Comparison of ENCODE assay signal across 8 cellular contexts in genomic region chr4:88737304-88738015, GRCh38. TPM values are rescaled to one million over a fixed set of nuclear protein-coding genes. Genes with fewer than 3 reads are reported as not detected.
DNase-seq lines count a peak whose midpoint lies in the region; ATAC-seq and TF ChIP-seq lines count a peak whose summit lies in the region.

No MANE protein-coding gene starts in this region.

- H3K9me3 Mint-ChIP-seq in CD8-positive, alpha-beta T cell: no peaks in the 10 kb centered on the region
- H3K9me3 Mint-ChIP-seq in neural crest cell: no peaks in the 10 kb centered on the region
- H3K9me3 Mint-ChIP-seq in effector memory CD8-positive, alpha-beta T cell: no peaks in the 10 kb centered on the region

- peak; percentile 91 for ATAC-seq in CD8-positive, alpha-beta T cell
- peak; percentile 92 for ATAC-seq in HG03558 (IDR thresholded peaks at IDR 0.05; ENCODE audit: extremely low read depth, unreplicated experiment)
- ATAC-seq in effector memory CD8-positive, alpha-beta T cell (replicated peaks): no peak

- H3K9me3 ChIP-seq in CD8-positive, alpha-beta T cell (ENCODE audit: low read length): no peaks in the 10 kb centered on the region

- peak overlapping the region; percentile 78 for H3K4me3 Mint-ChIP-seq in CD8-positive, alpha-beta T cell
- no peak overlapping the region for H3K4me3 Mint-ChIP-seq in neural crest cell
- no peak overlapping the region for H3K4me3 Mint-ChIP-seq in effector memory CD8-positive, alpha-beta T cell

- no peaks in the 10 kb centered on the region for H3K36me3 ChIP-seq in CD8-positive, alpha-beta T cell (ENCODE audit: insufficient read depth, low read length)

- H3K27ac ChIP-seq in CD8-positive, alpha-beta T cell (ENCODE audit: low read depth, low read length): no peak overlapping the region

- in situ Hi-C loops in astrocyte of the spinal cord (cut with HindIII; ENCODE audit: low sequenced_read_pairs): no loop called here

- DNase-seq in CD8-positive, alpha-beta T cell: peak in 4 of 7 experiments; percentile 23 to 57 (median 36)
- DNase-seq in GM20000 (ENCODE audit: low spot score) (peak; percentile 50), astrocyte of the spinal cord (ENCODE audit: low read depth, low spot score) (peak; percentile 57), neural crest cell (ENCODE audit: low read depth, low spot score) (no peak), retina (no peak), NCI-H1436 (lab: John Stamatoyannopoulos, UW) (no peak)
- DNase-seq in effector memory CD8-positive, alpha-beta T cell: no peak

- CTCF ChIA-PET in CD8-positive, alpha-beta T cell (lab: Charles Lee): interaction anchor here (0.7 to 1.3 kb wide), 4 partner anchors 16 to 198 kb away, joined by 3 to 4 read pairs (median 4); no protein-coding TSS in a partner anchor

- no peaks in the 10 kb centered on the region for H3K36me3 Mint-ChIP-seq in CD8-positive, alpha-beta T cell
- H3K36me3 Mint-ChIP-seq in neural crest cell (ENCODE audit: low read depth): peaks cover 11% of the 10 kb centered on the region
- H3K36me3 Mint-ChIP-seq in effector memory CD8-positive, alpha-beta T cell (ENCODE audit: insufficient read depth): peaks cover 9% of the 10 kb centered on the region

- peak overlapping the region; percentile 49 for H3K27ac Mint-ChIP-seq in CD8-positive, alpha-beta T cell
- H3K27ac Mint-ChIP-seq in neural crest cell (ENCODE audit: unreplicated experiment): peak overlapping the region; percentile 5
- H3K27ac Mint-ChIP-seq in effector memory CD8-positive, alpha-beta T cell: peak overlapping the region in 1 of 2 donors; percentile 36

- no peaks in the 10 kb centered on the region for H3K27me3 Mint-ChIP-seq in CD8-positive, alpha-beta T cell (ENCODE audit: low read depth)
- H3K27me3 Mint-ChIP-seq in neural crest cell (ENCODE audit: low read depth): no peaks in the 10 kb centered on the region
- no peaks in the 10 kb centered on the region for H3K27me3 Mint-ChIP-seq in effector memory CD8-positive, alpha-beta T cell

- peak overlapping the region; percentile 24 for H3K4me3 ChIP-seq in CD8-positive, alpha-beta T cell (ENCODE audit: low read depth, low read length)
- H3K4me3 ChIP-seq in astrocyte of the spinal cord (ENCODE audit: low read depth, low read length): no peak overlapping the region

- no peaks in the 10 kb centered on the region for H3K27me3 ChIP-seq in CD8-positive, alpha-beta T cell (ENCODE audit: insufficient read depth, low read length)

- peaks cover 18% of the 10 kb centered on the region for H3K4me1 ChIP-seq in CD8-positive, alpha-beta T cell (ENCODE audit: insufficient read depth, low read length)

- H3K4me1 Mint-ChIP-seq in CD8-positive, alpha-beta T cell (ENCODE audit: low read depth): peaks cover 20% of the 10 kb centered on the region
- peaks cover 3% of the 10 kb centered on the region for H3K4me1 Mint-ChIP-seq in neural crest cell
- H3K4me1 Mint-ChIP-seq in effector memory CD8-positive, alpha-beta T cell (ENCODE audit: low read depth in 2 of 2): peaks cover 6 to 11% of the 10 kb centered on the region in 2 donors

- POLR2A ChIA-PET in CD8-positive, alpha-beta T cell (lab: Charles Lee): interaction anchor here (0.7 to 1.0 kb wide), 3 partner anchors 12 to 19 kb away, joined by 3 to 4 read pairs (median 3); no protein-coding TSS in a partner anchor

- TF ChIP-seq CTCF in CD8-positive, alpha-beta T cell (IDR thresholded peaks at IDR 0.05): no peak
- TF ChIP-seq CTCF in GM20000 (IDR thresholded peaks at IDR 0.05; ENCODE audit: extremely low read depth, missing control alignments) (no peak), astrocyte of the spinal cord (IDR thresholded peaks at IDR 0.05; ENCODE audit: low read depth, low read length) (no peak), neural crest cell (conservative IDR thresholded peaks at IDR 0.05) (no peak)

- intact Hi-C loops in CD8-positive, alpha-beta T cell (cut with DNase I, micrococcal nuclease): no loop called here

RNA-seq across cellular contexts. Expression of gene NAP1L5, which starts 39.8 kb away (rescaled TPM):
- 10 to 100 TPM; 15.5 to 16.3 TPM for total RNA-seq in CD8-positive, alpha-beta T cell
- total RNA-seq in neural crest cell: 6.7 and 7.5 TPM in 2 replicates

Comparison
In these comparisons a context has a peak if more than half of its experiments do, and no peak if none do; other contexts are left out.
1. DNase-seq: peak in CD8-positive, alpha-beta T cell (4 of 7), GM20000 (single experiment) and astrocyte of the spinal cord (single experiment); none in neural crest cell (single experiment), effector memory CD8-positive, alpha-beta T cell (0 of 3), retina (single experiment) and NCI-H1436 (single experiment).